12 cellular contexts compared by ENCODE assay signal in the genomic region with DNA sequence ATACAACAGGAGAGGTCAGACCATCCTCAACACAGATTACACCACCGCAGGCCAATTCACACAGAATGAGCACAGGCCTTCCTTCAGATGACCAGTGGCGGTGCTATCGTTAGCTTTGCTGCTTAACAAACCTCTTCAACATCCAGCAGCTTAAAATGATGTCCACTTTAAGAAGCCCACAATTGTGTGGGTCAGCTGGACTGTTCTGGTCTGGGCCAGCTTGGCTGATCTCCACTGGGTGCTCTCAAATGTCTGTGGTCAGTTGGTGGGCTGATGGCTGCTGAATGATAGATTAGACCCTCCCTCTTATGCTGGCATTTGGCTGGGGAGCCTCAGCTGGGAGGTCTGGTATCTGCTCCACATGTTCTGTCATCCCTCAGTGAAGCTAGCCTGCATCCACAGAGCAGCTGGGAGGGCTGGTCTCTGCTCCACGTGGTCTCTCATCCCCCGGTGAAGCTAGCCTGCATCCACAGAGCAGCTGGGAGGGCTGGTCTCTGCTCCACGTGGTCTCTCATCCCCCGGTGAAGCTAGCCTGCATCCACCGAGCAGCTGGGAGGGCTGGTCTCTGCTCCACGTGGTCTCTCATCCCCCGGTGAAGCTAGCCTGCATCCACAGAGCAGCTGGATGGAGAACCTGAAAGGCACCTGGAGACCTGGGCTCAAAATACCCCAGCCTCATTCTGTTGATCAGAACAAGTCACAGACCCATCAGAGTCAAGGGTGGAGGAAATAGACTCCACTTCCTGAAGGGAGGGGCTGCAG.
"Had no signal": no experiment of that assay in that cellular context is flagged by ENCODE, and none has a peak within 500 bp of the region (broad histone marks: within the 10 kb centered on the region; RNA-seq: fewer than 3 reads in every experiment).

No MANE protein-coding gene starts in this region.

- H3K4me3 ChIP-seq: cardiac muscle cell, suprapubic skin had no signal

- DNase-seq: activated CD4-positive, alpha-beta T cell treated with anti-CD3 and anti-CD28 coated beads for 48 hours; hippocampal formation; mesenchymal stem cell; nephron progenitor cell; occipital lobe; right cardiac atrium; T-helper 2 cell; trophoblast cell had no signal

- H3K27ac ChIP-seq: cardiac muscle cell, suprapubic skin had no signal

- ATAC-seq: esophagus mucosa, right cardiac atrium, WTC11 had no signal

- H3K36me3 ChIP-seq: cardiac muscle cell, suprapubic skin had no signal

- H3K27me3 ChIP-seq: cardiac muscle cell, suprapubic skin had no signal
